18 cellular contexts compared by ENCODE assay signal in the genomic region with DNA sequence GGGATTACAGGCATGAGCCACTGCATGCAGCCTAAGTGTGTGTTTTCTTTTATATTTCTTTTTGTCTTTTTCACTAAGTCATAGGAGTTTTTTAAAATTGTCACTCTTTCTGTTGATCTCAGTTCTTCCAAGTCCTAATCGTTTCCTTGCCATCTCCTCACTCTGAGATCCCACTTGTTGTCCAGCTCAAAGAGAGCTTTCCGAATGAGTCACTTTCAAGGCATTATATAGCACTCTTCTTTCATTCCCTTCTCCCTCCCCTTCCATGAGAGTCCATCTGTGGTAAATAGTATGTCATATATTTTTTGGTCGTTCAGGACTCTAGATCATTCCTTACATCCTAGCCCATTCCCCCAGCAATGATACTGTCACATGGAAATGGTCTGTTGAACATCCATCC. TPM values are rescaled to one million over a fixed set of nuclear protein-coding genes. Genes with fewer than 3 reads are reported as not detected.
DNase-seq lines count a peak whose midpoint lies in the region; ATAC-seq and TF ChIP-seq lines count a peak whose summit lies in the region.
"Had no signal": no experiment of that assay in that cellular context is flagged by ENCODE, and none has a peak within 500 bp of the region (broad histone marks: within the 10 kb centered on the region; RNA-seq: fewer than 3 reads in every experiment).

No MANE protein-coding gene starts in this region.

- H3K9me3 ChIP-seq in adipocyte (ENCODE audit: control insufficient read depth, low read length) = peaks cover 2% of the 10 kb centered on the region
- H3K9me3 ChIP-seq: ascending aorta, HAP-1, uterus had no signal

- H3K36me3 Mint-ChIP-seq in immature natural killer cell = no peaks in the 10 kb centered on the region

- peaks cover 2 to 9% (median 7%) of the 10 kb centered on the region in 3 donors for H3K27me3 Mint-ChIP-seq in immature natural killer cell (ENCODE audit: low read depth in 3 of 3)
- H3K27me3 Mint-ChIP-seq: B cell; effector memory CD8-positive, alpha-beta T cell had no signal

- no peak for TF ChIP-seq CTCF in foreskin keratinocyte (conservative IDR thresholded peaks at IDR 0.05)

- H3K4me1 ChIP-seq in adipocyte (ENCODE audit: control insufficient read depth, insufficient read depth, low read length) = peaks cover 17% of the 10 kb centered on the region
- H3K4me1 ChIP-seq in foreskin keratinocyte = no peaks in the 10 kb centered on the region
- H3K4me1 ChIP-seq: uterus had no signal

- peak; percentile 17 for DNase-seq in AG20443 (ENCODE audit: low spot score)
- peak; percentile 41 for DNase-seq in GM04503 (ENCODE audit: low read depth)
- DNase-seq in adipocyte (ENCODE audit: low read depth) = peak; percentile 52
- no peak for DNase-seq in immature natural killer cell
- DNase-seq in left ventricle myocardium superior = no peak
- DNase-seq in NCI-H2081 (lab: John Stamatoyannopoulos, UW) = no peak
- DNase-seq in foreskin keratinocyte = no peak
- DNase-seq: effector memory CD8-positive, alpha-beta T cell; kidney glomerular epithelial cell; NCI-H2227 treated with DMSO at 0.1 percent for 48 hours; stimulated activated CD4-positive, alpha-beta T cell treated with anti-CD3 and anti-CD28 coated beads, Interleukin-2, amount 100 ng/mL, for 48 hours; uterus; WERI-Rb-1 had no signal

- no peak overlapping the region for H3K27ac ChIP-seq in foreskin keratinocyte
- H3K27ac ChIP-seq: ascending aorta, uterus, WERI-Rb-1 had no signal

- H3K27ac Mint-ChIP-seq in immature natural killer cell = peak overlapping the region in 5 of 6 donors; percentile 5 to 80 (median 65)
- H3K27ac Mint-ChIP-seq: B cell had no signal

- ATAC-seq in left ventricle myocardium superior (no peak), GM21390 (IDR thresholded peaks at IDR 0.05; ENCODE audit: unreplicated experiment) (no peak), foreskin keratinocyte (no peak)
- ATAC-seq: effector memory CD8-positive, alpha-beta T cell had no signal

- intact Hi-C loops in left ventricle myocardium superior (cut with micrococcal nuclease) = no loop called here

- no peaks in the 10 kb centered on the region for H3K9me3 Mint-ChIP-seq in immature natural killer cell
- H3K9me3 Mint-ChIP-seq: effector memory CD8-positive, alpha-beta T cell had no signal

- H3K9ac ChIP-seq in adipocyte (ENCODE audit: low read length) = no peak overlapping the region

- H3K36me3 ChIP-seq in adipocyte (ENCODE audit: control insufficient read depth, insufficient read depth, low read length, severe bottlenecking) = peaks cover 2% of the 10 kb centered on the region
- H3K36me3 ChIP-seq: ascending aorta, uterus had no signal

- H3K4me3 ChIP-seq in adipocyte (ENCODE audit: low read length) = no peak overlapping the region
- H3K4me3 ChIP-seq: ascending aorta, HAP-1, SK-N-MC, uterus had no signal

- no peak overlapping the region for H3K4me3 Mint-ChIP-seq in immature natural killer cell
- H3K4me3 Mint-ChIP-seq: B cell had no signal

- no peaks in the 10 kb centered on the region for H3K27me3 ChIP-seq in adipocyte (replicated peaks; ENCODE audit: control insufficient read depth, insufficient read depth, low read length)
- no peaks in the 10 kb centered on the region for H3K27me3 ChIP-seq in foreskin keratinocyte
- H3K27me3 ChIP-seq: ascending aorta, uterus had no signal

- H3K4me1 Mint-ChIP-seq in immature natural killer cell = peaks cover 68 to 88% of the 10 kb centered on the region in 2 donors

RNA-seq across cellular contexts. Expression of gene VAPB, which starts 4.3 kb away (rescaled TPM):
- polyA plus RNA-seq in immature natural killer cell = 10 to 100 TPM in 2 of 3 donors, 1 to 10 TPM in 1; 9.2 to 26.1 (median 22.8) TPM
- 74.5 TPM for total RNA-seq in left ventricle myocardium superior
- total RNA-seq in foreskin keratinocyte = 39.2 and 41.6 TPM in 2 replicates
- 38.7 and 41.7 TPM in 2 replicates for polyA plus RNA-seq in foreskin keratinocyte

Comparison
In these comparisons a context has a peak if more than half of its experiments do, and no peak if none do; other contexts are left out.
1. DNase-seq: peak in AG20443 (single experiment), GM04503 (single experiment) and adipocyte (single experiment); none in immature natural killer cell (0 of 3), left ventricle myocardium superior (single experiment), NCI-H2081 (0 of 2) and foreskin keratinocyte (0 of 2).